In the genomic region with DNA sequence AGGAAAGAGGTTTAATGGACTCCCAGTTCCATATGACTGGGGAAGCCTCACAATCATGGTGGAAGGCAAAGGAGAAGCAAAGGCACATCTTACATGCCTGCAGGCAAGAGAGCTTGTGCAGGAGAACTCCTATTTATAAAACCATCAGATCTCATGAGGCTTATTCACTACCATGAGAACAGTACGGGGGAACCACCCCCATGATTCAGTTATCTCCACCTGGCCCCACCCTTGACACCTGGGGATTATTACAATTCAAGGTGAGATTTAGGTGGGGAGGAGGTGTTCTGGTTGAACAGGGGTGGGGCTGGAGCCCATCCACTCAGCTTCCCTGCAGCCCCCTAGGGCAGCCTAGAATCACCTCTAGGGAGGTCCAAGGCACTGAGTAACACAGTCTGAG, we compare ENCODE assay signal across 6 cellular contexts.
DNase-seq lines count a peak whose midpoint lies in the region; FAIRE-seq and TF ChIP-seq lines count a peak whose summit lies in the region.
"Not testable (repeated sequence)": the region's sequence is repeated elsewhere in the genome, so short reads cannot be mapped to it uniquely, and the experiment has no call there.

No MANE protein-coding gene starts in this region.

- not testable (repeated sequence) for H3K27me3 ChIP-seq in mammary epithelial cell (ENCODE audit: insufficient read depth, low read length); esophagus squamous epithelium; keratinocyte (ENCODE audit: control insufficient read depth, extremely low read depth, insufficient read depth, low read length)

- TF ChIP-seq CTCF in mammary epithelial cell (conservative IDR thresholded peaks at IDR 0.05 in 1 of 2, IDR thresholded peaks at IDR 0.05 in 1 of 2; ENCODE audit: extremely low read depth in 1 of 2, insufficient read depth in 1 of 2, low read depth in 1 of 2, low read length in 2 of 2); esophagus squamous epithelium (IDR thresholded peaks at IDR 0.05); keratinocyte (optimal IDR thresholded peaks at IDR 0.05 in 1 of 3, IDR thresholded peaks at IDR 0.05 in 1 of 3, conservative IDR thresholded peaks at IDR 0.05 in 1 of 3; ENCODE audit: extremely low read depth in 1 of 3, insufficient read depth in 2 of 3, low read length in 3 of 3): not testable (repeated sequence)

- in situ Hi-C loops in mammary epithelial cell (cut with MboI; ENCODE audit: low sequenced_read_pairs in 2 of 2): not testable (repeated sequence)

- not testable (repeated sequence) for H3K4me3 ChIP-seq in mammary epithelial cell (replicated peaks in 1 of 3; ENCODE audit: insufficient read depth in 1 of 3, low read depth in 2 of 3, low read length in 3 of 3); esophagus squamous epithelium; keratinocyte (ENCODE audit: control insufficient read depth in 2 of 3, extremely low read depth in 1 of 3, insufficient read depth in 2 of 3, low read depth in 1 of 3, low read length in 3 of 3)

- H3K27ac Mint-ChIP-seq in dendritic cell treated with granulocyte-macrophage colony-stimulating factor and Interleukin-4, amounts not matched to agents 40 ng/mL and 50 ng/mL, for 4 days: peak overlapping the region; percentile 77

- not testable (repeated sequence) for H3K4me2 ChIP-seq in mammary epithelial cell (ENCODE audit: insufficient read depth, low read depth, low read length); keratinocyte (ENCODE audit: control insufficient read depth, extremely low read depth, insufficient read depth, low read depth, low read length)

- not testable (repeated sequence) for H3K27me3 Mint-ChIP-seq in dendritic cell treated with granulocyte-macrophage colony-stimulating factor and Interleukin-4, amounts not matched to agents 40 ng/mL and 50 ng/mL, for 4 days

- not testable (repeated sequence) for H3K9me3 Mint-ChIP-seq in dendritic cell treated with granulocyte-macrophage colony-stimulating factor and Interleukin-4, amounts not matched to agents 40 ng/mL and 50 ng/mL, for 4 days

- CTCF ChIA-PET in mammary epithelial cell (lab: Charles Lee; ENCODE audit: low non-redundant PET): not testable (repeated sequence)

- H2AFZ ChIP-seq in mammary epithelial cell (ENCODE audit: low read depth, low read length); keratinocyte (ENCODE audit: control insufficient read depth, low read length): not testable (repeated sequence)

- not testable (repeated sequence) for H3K27ac ChIP-seq in mammary epithelial cell (ENCODE audit: insufficient read depth, low read depth, low read length); keratinocyte (ENCODE audit: control insufficient read depth, insufficient read depth, low read length)
- peak overlapping the region; percentile 5 for H3K27ac ChIP-seq in epithelial cell of prostate
- peak overlapping the region in 3 of 4 donors; percentile 17 to 45 (median 37) for H3K27ac ChIP-seq in esophagus squamous epithelium

- not testable (repeated sequence) for H3K36me3 ChIP-seq in mammary epithelial cell (ENCODE audit: insufficient read depth, low read length); esophagus squamous epithelium; keratinocyte (ENCODE audit: control insufficient read depth in 2 of 2, extremely low read depth in 1 of 2, insufficient read depth in 2 of 2, low read length in 2 of 2)

- DNase-seq in CD1c-positive myeloid dendritic cell (ENCODE audit: extremely low spot score) (peak; percentile 13), mammary epithelial cell (peak; percentile 44), keratinocyte (ENCODE audit: low read depth, low spot score) (peak; percentile 13)
- DNase-seq in epithelial cell of prostate (ENCODE audit: low read depth, low spot score); esophagus squamous epithelium (lab: John Stamatoyannopoulos, UW): not testable (repeated sequence)

- WGBS in mammary epithelial cell (ENCODE audit: low coverage, missing lambda C conversion rate): 33% methylated on average over 1 of the region's 1 CpG
- 45 to 86% methylated on average over 1 of the region's 1 CpG for WGBS in esophagus squamous epithelium, 2 donors

- not testable (repeated sequence) for TF ChIP-seq POLR2A in esophagus squamous epithelium (IDR thresholded peaks at IDR 0.05)

- H3K4me1 Mint-ChIP-seq in dendritic cell treated with granulocyte-macrophage colony-stimulating factor and Interleukin-4, amounts not matched to agents 40 ng/mL and 50 ng/mL, for 4 days (ENCODE audit: low read depth): peaks cover 45% of the 10 kb centered on the region

- not testable (repeated sequence) for H3K9me1 ChIP-seq in keratinocyte (ENCODE audit: control insufficient read depth, extremely low read depth, insufficient read depth, low read length)

- H4K20me1 ChIP-seq in mammary epithelial cell (ENCODE audit: insufficient read depth, low read length); keratinocyte (ENCODE audit: control insufficient read depth, extremely low read depth, insufficient read depth, low read length): not testable (repeated sequence)

- H3K4me3 Mint-ChIP-seq in dendritic cell treated with granulocyte-macrophage colony-stimulating factor and Interleukin-4, amounts not matched to agents 40 ng/mL and 50 ng/mL, for 4 days: not testable (repeated sequence)

- H3K9ac ChIP-seq in mammary epithelial cell (ENCODE audit: insufficient read depth, low read length); keratinocyte (ENCODE audit: control insufficient read depth, extremely low read depth, insufficient read depth, low read length): not testable (repeated sequence)

- not testable (repeated sequence) for H3K4me1 ChIP-seq in mammary epithelial cell (ENCODE audit: insufficient read depth, low read length); keratinocyte (ENCODE audit: control insufficient read depth, extremely low read depth, insufficient read depth, low read length)
- H3K4me1 ChIP-seq in esophagus squamous epithelium: peaks cover 3 to 46% (median 13%) of the 10 kb centered on the region in 3 donors

- H3K36me3 Mint-ChIP-seq in dendritic cell treated with granulocyte-macrophage colony-stimulating factor and Interleukin-4, amounts not matched to agents 40 ng/mL and 50 ng/mL, for 4 days (ENCODE audit: low read depth): not testable (repeated sequence)

- BruUV-seq in mammary epithelial cell (replicated peaks; lab: Mats Ljungman, UMichigan): not testable (repeated sequence)

- intact Hi-C loops in mammary epithelial cell (cut with micrococcal nuclease); esophagus squamous epithelium (cut with DNase I): not testable (repeated sequence)
- intact Hi-C loops in dendritic cell treated with granulocyte-macrophage colony-stimulating factor and Interleukin-4, amounts not matched to agents 40 ng/mL and 50 ng/mL, for 4 days (cut with micrococcal nuclease): loop anchor here (5.0 kb wide), 1 partner anchor 37 kb away; no protein-coding TSS in a partner anchor

- FAIRE-seq in keratinocyte (lab: Jason Lieb, UNC): not testable (repeated sequence)

- not testable (repeated sequence) for H3K9me3 ChIP-seq in mammary epithelial cell (replicated peaks; ENCODE audit: insufficient read depth, low read length); esophagus squamous epithelium; keratinocyte (ENCODE audit: control insufficient read depth, low read depth, low read length)

- dilution Hi-C loops in mammary epithelial cell (cut with HindIII; ENCODE audit: low sequenced_read_pairs); keratinocyte (cut with MboI; ENCODE audit: extremely low pct_ligation_motif_present, low sequenced_read_pairs): not testable (repeated sequence)

- H3K79me2 ChIP-seq in mammary epithelial cell (ENCODE audit: insufficient read depth, low read length); keratinocyte (ENCODE audit: control insufficient read depth, insufficient read depth, low read length): not testable (repeated sequence)
